ENCODE assay signal across 20 cellular contexts in the genomic region with DNA sequence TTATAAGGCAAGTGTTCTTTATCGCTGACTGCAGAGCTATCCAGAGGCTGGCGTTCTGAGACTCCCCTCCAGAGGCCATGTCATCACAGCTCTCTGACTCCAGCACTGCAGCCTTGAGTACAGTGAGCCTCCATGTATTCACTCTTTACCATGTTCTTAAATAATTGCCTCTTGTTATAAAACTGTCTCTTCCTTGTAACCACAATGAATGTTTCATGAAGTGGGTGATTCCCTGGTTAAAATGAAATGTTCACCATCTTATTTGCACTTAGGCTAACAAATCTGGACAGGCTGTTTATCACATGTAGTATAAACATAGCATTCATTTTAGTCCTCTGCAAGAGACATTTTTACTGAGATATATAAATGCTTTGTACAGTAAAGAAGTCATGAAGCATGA. TPM values are rescaled to one million over a fixed set of nuclear protein-coding genes. Genes with fewer than 3 reads are reported as not detected.
A peak's percentile ranks its signal among the peaks of the same experiment; 100 is the strongest.
DNase-seq lines count a peak whose midpoint lies in the region; ATAC-seq and TF ChIP-seq lines count a peak whose summit lies in the region.
"Had no signal": no experiment of that assay in that cellular context is flagged by ENCODE, and none has a peak within 500 bp of the region (broad histone marks: within the 10 kb centered on the region; RNA-seq: fewer than 3 reads in every experiment).

No MANE protein-coding gene starts in this region.

- H3K27ac ChIP-seq in dorsolateral prefrontal cortex (peak overlapping the region in 37 of 59 donors; percentile 0 to 70 (median 36)), stomach smooth muscle (ENCODE audit: low read length) (peak overlapping the region; percentile 59)
- H3K27ac ChIP-seq: GM23248, RWPE1, SJSA1 had no signal

- peak overlapping the region in 1 of 2 donors; percentile 3 for H3K9ac ChIP-seq in stomach smooth muscle (ENCODE audit: low read length in 2 of 2)
- H3K9ac ChIP-seq: GM23248 had no signal

- H3K36me3 ChIP-seq in mucosa of descending colon (ENCODE audit: low read depth), result no peaks in the 10 kb centered on the region
- H3K36me3 ChIP-seq in stomach smooth muscle (ENCODE audit: control insufficient read depth in 2 of 2, insufficient read depth in 2 of 2, low read length in 2 of 2), result peaks cover 7 to 20% of the 10 kb centered on the region in 2 donors
- H3K36me3 ChIP-seq: SJSA1 had no signal

- peak overlapping the region in 16 of 59 donors; percentile 1 to 43 (median 14) for H3K4me3 ChIP-seq in dorsolateral prefrontal cortex
- no peak overlapping the region for H3K4me3 ChIP-seq in mucosa of descending colon
- peak overlapping the region in 1 of 2 donors; percentile 8 for H3K4me3 ChIP-seq in stomach smooth muscle (ENCODE audit: low read length in 2 of 2)
- H3K4me3 ChIP-seq: GM23248, SJSA1 had no signal

- H3K27me3 ChIP-seq in dorsolateral prefrontal cortex (no peaks in the 10 kb centered on the region), stomach smooth muscle (ENCODE audit: control insufficient read depth in 1 of 2, insufficient read depth in 2 of 2, low read length in 2 of 2) (no peaks in the 10 kb centered on the region)
- H3K27me3 ChIP-seq: SJSA1 had no signal

- ATAC-seq in mucosa of descending colon, result peak; percentile 22
- ATAC-seq in GM21528 (IDR thresholded peaks at IDR 0.05; ENCODE audit: low FRiP score, unreplicated experiment), result no peak
- no peak for ATAC-seq in HG03097 (IDR thresholded peaks at IDR 0.05; ENCODE audit: low FRiP score, unreplicated experiment)
- ATAC-seq: HepG2 had no signal

- H3K9me3 ChIP-seq in mucosa of descending colon (no peaks in the 10 kb centered on the region), stomach smooth muscle (ENCODE audit: control insufficient read depth in 2 of 2, low read length in 2 of 2) (no peaks in the 10 kb centered on the region)
- H3K9me3 ChIP-seq: SJSA1 had no signal

- intact Hi-C loops in dorsolateral prefrontal cortex (cut with DNase I) (no loop called here), mucosa of descending colon (cut with DNase I, micrococcal nuclease) (no loop called here)

- DNase-seq in HCEC 1CT, result peak; percentile 0
- no peak for DNase-seq in dorsolateral prefrontal cortex
- DNase-seq in mucosa of descending colon, result no peak
- no peak for DNase-seq in stimulated activated CD4-positive, alpha-beta T cell treated with anti-CD3 and anti-CD28 coated beads, Interleukin-1b, Interleukin-23, amount 100 ng/mL, for 48 hours
- DNase-seq in NAMALWA (ENCODE audit: low spot score), result no peak
- DNase-seq: CD4-positive, alpha-beta T cell; DND-41; GF-D8; GM23248; NCI-H1417 treated with DMSO at 0.1 percent for 48 hours; NCI-H2029 treated with DMSO at 0.1 percent for 48 hours; NCI-H524; NK-92 treated with Interleukin-12 subunit alpha and Interleukin-12 subunit beta, amount 100 ng/mL, for 24 hours had no signal

- peak in 1 of 56 donors; percentile 8 for TF ChIP-seq CTCF in dorsolateral prefrontal cortex (IDR thresholded peaks at IDR 0.05 in 54 of 56, conservative IDR thresholded peaks at IDR 0.05 in 2 of 56; ENCODE audit: low read depth in 1 of 56, partially characterized antibody in 56 of 56)
- no peak for TF ChIP-seq CTCF in mucosa of descending colon (IDR thresholded peaks at IDR 0.05)

- H3K4me1 ChIP-seq in mucosa of descending colon (ENCODE audit: low read depth), result no peaks in the 10 kb centered on the region
- H3K4me1 ChIP-seq in stomach smooth muscle (ENCODE audit: control insufficient read depth, insufficient read depth, low read length), result peaks cover 5% of the 10 kb centered on the region

RNA-seq across cellular contexts. Expression of a gene that starts 43.8 kb away (rescaled TPM):
- total RNA-seq in dorsolateral prefrontal cortex, result 100 to 1,000 TPM in 56 of 120 experiments, 10 to 100 TPM in 64; 31.4 to 153 (median 98.2) TPM
- 10 to 100 TPM in 1 of 3 donors, 1 to 10 TPM in 2; 1.9 to 42.1 (median 6.2) TPM for total RNA-seq in mucosa of descending colon
- total RNA-seq: A673; CD4-positive, alpha-beta T cell; HepG2 had no signal
